Comparison of ENCODE assay signal across 1 cellular context in genomic region chr2:102065675-102066252, GRCh38.
TF ChIP-seq lines count a peak whose summit lies in the region.

No MANE protein-coding gene starts in this region.

TF ChIP-seq in HepG2, 621 proteins besides CTCF, POLR2A, EP300 and RAD21 (continued from another document and continues in another):
- TF ChIP-seq POGK (CRISPR knock-in tag; conservative IDR thresholded peaks at IDR 0.05) (peak; percentile 51; the same call in 1 of the 2 replicates), FOXP1 (IDR thresholded peaks at IDR 0.05) (no peak), FOXP1 (CRISPR knock-in tag; IDR thresholded peaks at IDR 0.05) (0 out of 2 replicates have a peak, but pooled peaks have one; percentile 40), ZNF274 (CRISPR knock-in tag; IDR thresholded peaks at IDR 0.05) (no peak; the same call in 1 of the 2 replicates), ATF7-NPFF (CRISPR knock-in tag; IDR thresholded peaks at IDR 0.05; ENCODE audit: low read depth) (no peak), CC2D1A (CRISPR knock-in tag; IDR thresholded peaks at IDR 0.05) (no peak), RBM39 (IDR thresholded peaks at IDR 0.05; ENCODE audit: low read depth, low read length, poor library complexity, severe bottlenecking) (peak; percentile 40), ZFP62 (CRISPR knock-in tag; IDR thresholded peaks at IDR 0.05) (no peak), ZNF556 (CRISPR knock-in tag; IDR thresholded peaks at IDR 0.05; ENCODE audit: borderline replicate concordance) (peak; percentile 87), NFE2 (CRISPR knock-in tag; IDR thresholded peaks at IDR 0.05) (peak; percentile 94), ZNF724P (CRISPR knock-in tag; IDR thresholded peaks at IDR 0.05; ENCODE audit: borderline replicate concordance) (peak; percentile 54; the same call in 1 of the 2 replicates), ZNF263 (CRISPR knock-in tag; IDR thresholded peaks at IDR 0.05) (peak; percentile 98), ZNF260 (CRISPR knock-in tag; IDR thresholded peaks at IDR 0.05; ENCODE audit: borderline replicate concordance, low read depth) (no peak), TOE1 (CRISPR knock-in tag; IDR thresholded peaks at IDR 0.05) (no peak), SKI (IDR thresholded peaks at IDR 0.05; ENCODE audit: partially characterized antibody) (peak; percentile 36), ZNF678 (CRISPR knock-in tag; IDR thresholded peaks at IDR 0.05) (no peak), ZNF343 (CRISPR knock-in tag; IDR thresholded peaks at IDR 0.05) (peak; percentile 70; the same call in 1 of the 2 replicates), SRY (CRISPR knock-in tag; IDR thresholded peaks at IDR 0.05) (0 out of 2 replicates have a peak, but pooled peaks have one; percentile 51), ZNF530 (CRISPR knock-in tag; IDR thresholded peaks at IDR 0.05; ENCODE audit: low read depth) (no peak), NFKB2 (CRISPR knock-in tag; IDR thresholded peaks at IDR 0.05; ENCODE audit: borderline replicate concordance) (no peak; the same call in 1 of the 2 replicates), ARID3A (IDR thresholded peaks at IDR 0.05; ENCODE audit: low read depth, low read length) (0 out of 2 replicates have a peak, but pooled peaks have one; percentile 30), BHLHE40 (IDR thresholded peaks at IDR 0.05; ENCODE audit: low read length) (peak; percentile 38; the same call in 1 of the 2 replicates), RCOR2 (CRISPR knock-in tag; IDR thresholded peaks at IDR 0.05) (peak; percentile 87), CAMTA2 (CRISPR knock-in tag; IDR thresholded peaks at IDR 0.05; ENCODE audit: borderline replicate concordance) (no peak), ZNF160 (CRISPR knock-in tag; IDR thresholded peaks at IDR 0.05) (0 out of 2 replicates have a peak, but pooled peaks have one; percentile 69), MAFK (conservative IDR thresholded peaks at IDR 0.05 in 1 of 2, IDR thresholded peaks at IDR 0.05 in 1 of 2; ENCODE audit: low read length in 2 of 2) (peak; percentile 60 to 73), KLF9 (CRISPR knock-in tag; IDR thresholded peaks at IDR 0.05; ENCODE audit: low read depth) (no peak), ZNF816 (CRISPR knock-in tag; IDR thresholded peaks at IDR 0.05; ENCODE audit: borderline replicate concordance) (0 out of 2 replicates have a peak, but pooled peaks have one; percentile 64), ZNF354B (CRISPR knock-in tag; IDR thresholded peaks at IDR 0.05) (no peak), ZNF12 (CRISPR knock-in tag; IDR thresholded peaks at IDR 0.05) (peak; percentile 91), GPBP1L1 (CRISPR knock-in tag; IDR thresholded peaks at IDR 0.05) (no peak)
- TF ChIP-seq, protein P1, sequence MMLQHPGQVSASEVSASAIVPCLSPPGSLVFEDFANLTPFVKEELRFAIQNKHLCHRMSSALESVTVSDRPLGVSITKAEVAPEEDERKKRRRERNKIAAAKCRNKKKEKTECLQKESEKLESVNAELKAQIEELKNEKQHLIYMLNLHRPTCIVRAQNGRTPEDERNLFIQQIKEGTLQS (CRISPR knock-in tag; IDR thresholded peaks at IDR 0.05) = peak; percentile 95
- TF ChIP-seq, protein P2, sequence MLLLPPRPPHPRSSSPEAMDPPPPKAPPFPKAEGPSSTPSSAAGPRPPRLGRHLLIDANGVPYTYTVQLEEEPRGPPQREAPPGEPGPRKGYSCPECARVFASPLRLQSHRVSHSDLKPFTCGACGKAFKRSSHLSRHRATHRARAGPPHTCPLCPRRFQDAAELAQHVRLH (CRISPR knock-in tag; IDR thresholded peaks at IDR 0.05; ENCODE audit: borderline replicate concordance, low read depth) = peak; percentile 87
- TF ChIP-seq, protein P3, sequence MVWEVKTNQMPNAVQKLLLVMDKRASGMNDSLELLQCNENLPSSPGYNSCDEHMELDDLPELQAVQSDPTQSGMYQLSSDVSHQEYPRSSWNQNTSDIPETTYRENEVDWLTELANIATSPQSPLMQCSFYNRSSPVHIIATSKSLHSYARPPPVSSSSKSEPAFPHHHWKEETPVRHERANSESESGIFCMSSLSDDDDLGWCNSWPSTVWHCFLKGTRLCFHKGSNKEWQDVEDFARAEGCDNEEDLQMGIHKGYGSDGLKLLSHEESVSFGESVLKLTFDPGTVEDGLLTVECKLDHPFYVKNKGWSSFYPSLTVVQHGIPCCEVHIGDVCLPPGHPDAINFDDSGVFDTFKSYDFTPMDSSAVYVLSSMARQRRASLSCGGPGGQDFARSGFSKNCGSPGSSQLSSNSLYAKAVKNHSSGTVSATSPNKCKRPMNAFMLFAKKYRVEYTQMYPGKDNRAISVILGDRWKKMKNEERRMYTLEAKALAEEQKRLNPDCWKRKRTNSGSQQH (CRISPR knock-in tag; IDR thresholded peaks at IDR 0.05; ENCODE audit: low read depth) = peak; percentile 64; the same call in 1 of the 2 replicates
- TF ChIP-seq, protein P4, sequence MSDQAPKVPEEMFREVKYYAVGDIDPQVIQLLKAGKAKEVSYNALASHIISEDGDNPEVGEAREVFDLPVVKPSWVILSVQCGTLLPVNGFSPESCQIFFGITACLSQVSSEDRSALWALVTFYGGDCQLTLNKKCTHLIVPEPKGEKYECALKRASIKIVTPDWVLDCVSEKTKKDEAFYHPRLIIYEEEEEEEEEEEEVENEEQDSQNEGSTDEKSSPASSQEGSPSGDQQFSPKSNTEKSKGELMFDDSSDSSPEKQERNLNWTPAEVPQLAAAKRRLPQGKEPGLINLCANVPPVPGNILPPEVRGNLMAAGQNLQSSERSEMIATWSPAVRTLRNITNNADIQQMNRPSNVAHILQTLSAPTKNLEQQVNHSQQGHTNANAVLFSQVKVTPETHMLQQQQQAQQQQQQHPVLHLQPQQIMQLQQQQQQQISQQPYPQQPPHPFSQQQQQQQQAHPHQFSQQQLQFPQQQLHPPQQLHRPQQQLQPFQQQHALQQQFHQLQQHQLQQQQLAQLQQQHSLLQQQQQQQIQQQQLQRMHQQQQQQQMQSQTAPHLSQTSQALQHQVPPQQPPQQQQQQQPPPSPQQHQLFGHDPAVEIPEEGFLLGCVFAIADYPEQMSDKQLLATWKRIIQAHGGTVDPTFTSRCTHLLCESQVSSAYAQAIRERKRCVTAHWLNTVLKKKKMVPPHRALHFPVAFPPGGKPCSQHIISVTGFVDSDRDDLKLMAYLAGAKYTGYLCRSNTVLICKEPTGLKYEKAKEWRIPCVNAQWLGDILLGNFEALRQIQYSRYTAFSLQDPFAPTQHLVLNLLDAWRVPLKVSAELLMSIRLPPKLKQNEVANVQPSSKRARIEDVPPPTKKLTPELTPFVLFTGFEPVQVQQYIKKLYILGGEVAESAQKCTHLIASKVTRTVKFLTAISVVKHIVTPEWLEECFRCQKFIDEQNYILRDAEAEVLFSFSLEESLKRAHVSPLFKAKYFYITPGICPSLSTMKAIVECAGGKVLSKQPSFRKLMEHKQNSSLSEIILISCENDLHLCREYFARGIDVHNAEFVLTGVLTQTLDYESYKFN (CRISPR knock-in tag; conservative IDR thresholded peaks at IDR 0.05) = peak; percentile 68
- TF ChIP-seq, protein P5, sequence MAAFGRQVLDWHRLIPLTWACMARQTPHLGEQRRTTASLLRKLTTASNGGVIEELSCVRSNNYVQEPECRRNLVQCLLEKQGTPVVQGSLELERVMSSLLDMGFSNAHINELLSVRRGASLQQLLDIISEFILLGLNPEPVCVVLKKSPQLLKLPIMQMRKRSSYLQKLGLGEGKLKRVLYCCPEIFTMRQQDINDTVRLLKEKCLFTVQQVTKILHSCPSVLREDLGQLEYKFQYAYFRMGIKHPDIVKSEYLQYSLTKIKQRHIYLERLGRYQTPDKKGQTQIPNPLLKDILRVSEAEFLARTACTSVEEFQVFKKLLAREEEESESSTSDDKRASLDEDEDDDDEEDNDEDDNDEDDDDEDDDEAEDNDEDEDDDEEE (CRISPR knock-in tag; IDR thresholded peaks at IDR 0.05) = no peak
- TF ChIP-seq, protein P6, sequence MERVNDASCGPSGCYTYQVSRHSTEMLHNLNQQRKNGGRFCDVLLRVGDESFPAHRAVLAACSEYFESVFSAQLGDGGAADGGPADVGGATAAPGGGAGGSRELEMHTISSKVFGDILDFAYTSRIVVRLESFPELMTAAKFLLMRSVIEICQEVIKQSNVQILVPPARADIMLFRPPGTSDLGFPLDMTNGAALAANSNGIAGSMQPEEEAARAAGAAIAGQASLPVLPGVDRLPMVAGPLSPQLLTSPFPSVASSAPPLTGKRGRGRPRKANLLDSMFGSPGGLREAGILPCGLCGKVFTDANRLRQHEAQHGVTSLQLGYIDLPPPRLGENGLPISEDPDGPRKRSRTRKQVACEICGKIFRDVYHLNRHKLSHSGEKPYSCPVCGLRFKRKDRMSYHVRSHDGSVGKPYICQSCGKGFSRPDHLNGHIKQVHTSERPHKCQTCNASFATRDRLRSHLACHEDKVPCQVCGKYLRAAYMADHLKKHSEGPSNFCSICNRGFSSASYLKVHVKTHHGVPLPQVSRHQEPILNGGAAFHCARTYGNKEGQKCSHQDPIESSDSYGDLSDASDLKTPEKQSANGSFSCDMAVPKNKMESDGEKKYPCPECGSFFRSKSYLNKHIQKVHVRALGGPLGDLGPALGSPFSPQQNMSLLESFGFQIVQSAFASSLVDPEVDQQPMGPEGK (CRISPR knock-in tag; IDR thresholded peaks at IDR 0.05) = peak; percentile 50; the same call in 1 of the 2 replicates
